1 cellular context compared by ENCODE assay signal in the genomic region with DNA sequence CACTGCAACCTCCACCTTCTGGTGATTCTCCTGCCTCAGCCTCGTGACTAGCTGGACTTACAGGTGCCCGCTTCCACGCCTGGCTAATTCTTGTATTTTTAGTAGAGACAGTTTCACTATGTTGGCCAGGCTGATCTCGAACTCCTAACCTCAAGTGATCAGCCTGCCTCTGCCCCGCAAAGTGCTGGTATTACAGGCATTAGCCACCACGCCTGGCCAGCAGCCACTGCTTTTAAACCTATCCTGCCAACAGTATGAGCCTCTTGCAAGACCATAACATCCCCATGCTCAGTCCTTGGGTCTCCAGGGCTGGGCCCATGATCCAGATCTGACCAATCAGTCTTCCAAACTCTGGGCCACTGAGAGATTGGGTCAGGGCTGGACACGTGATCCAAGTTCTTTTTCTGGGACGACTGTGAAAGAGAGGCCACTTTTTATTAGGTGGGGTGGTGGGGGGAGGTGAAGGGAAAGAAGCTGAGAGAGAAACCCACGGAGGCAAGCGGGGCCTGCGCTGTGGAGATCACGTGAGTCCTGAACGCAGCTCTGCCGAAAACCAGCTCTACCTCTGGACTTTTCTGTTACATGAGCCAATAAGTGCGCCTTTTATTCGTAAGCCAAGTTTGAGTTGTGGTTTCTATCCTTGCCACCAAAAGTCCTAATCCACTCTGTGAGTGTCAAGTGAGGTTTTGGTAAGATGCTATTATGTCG.
TF ChIP-seq lines count a peak whose summit lies in the region.

No MANE protein-coding gene starts in this region.

TF ChIP-seq in K562, 482 proteins besides CTCF, POLR2A, EP300 and RAD21:
- TF ChIP-seq SRSF7 (optimal IDR thresholded peaks at IDR 0.05; ENCODE audit: low read depth, low read length) (no peak), RUNX1 (IDR thresholded peaks at IDR 0.05; ENCODE audit: low read depth) (no peak), PTTG1 (tag; IDR thresholded peaks at IDR 0.05; ENCODE audit: low read depth) (no peak), RAD51 (IDR thresholded peaks at IDR 0.05; ENCODE audit: borderline replicate concordance, low read depth) (peak; percentile 44; the same call in 1 of the 2 replicates), MED1 (CRISPR knock-in tag; IDR thresholded peaks at IDR 0.05; ENCODE audit: borderline replicate concordance) (no peak), E2F5 (CRISPR knock-in tag; IDR thresholded peaks at IDR 0.05) (no peak), FOXJ2 (tag; IDR thresholded peaks at IDR 0.05) (no peak), TCF7L2 (IDR thresholded peaks at IDR 0.05; ENCODE audit: low read depth, low read length) (no peak), NFIC (IDR thresholded peaks at IDR 0.05) (no peak), ZKSCAN1 (IDR thresholded peaks at IDR 0.05; ENCODE audit: low read depth, low read length) (no peak), NR2F6 (CRISPR knock-in tag; IDR thresholded peaks at IDR 0.05) (no peak), PML (IDR thresholded peaks at IDR 0.05; ENCODE audit: low read length) (no peak), IRF2 (CRISPR knock-in tag; IDR thresholded peaks at IDR 0.05) (no peak), DMBX1 (CRISPR knock-in tag; IDR thresholded peaks at IDR 0.05; ENCODE audit: borderline replicate concordance) (no peak), CHCHD3 (CRISPR knock-in tag; IDR thresholded peaks at IDR 0.05) (no peak), BCL6 (CRISPR knock-in tag; IDR thresholded peaks at IDR 0.05) (no peak), RBBP5 (IDR thresholded peaks at IDR 0.05; ENCODE audit: borderline replicate concordance, insufficient read depth, low read length, poor library complexity, severe bottlenecking) (no peak)
- TF ChIP-seq, protein P1, sequence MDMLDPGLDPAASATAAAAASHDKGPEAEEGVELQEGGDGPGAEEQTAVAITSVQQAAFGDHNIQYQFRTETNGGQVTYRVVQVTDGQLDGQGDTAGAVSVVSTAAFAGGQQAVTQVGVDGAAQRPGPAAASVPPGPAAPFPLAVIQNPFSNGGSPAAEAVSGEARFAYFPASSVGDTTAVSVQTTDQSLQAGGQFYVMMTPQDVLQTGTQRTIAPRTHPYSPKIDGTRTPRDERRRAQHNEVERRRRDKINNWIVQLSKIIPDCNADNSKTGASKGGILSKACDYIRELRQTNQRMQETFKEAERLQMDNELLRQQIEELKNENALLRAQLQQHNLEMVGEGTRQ (CRISPR knock-in tag; IDR thresholded peaks at IDR 0.05): peak; percentile 29; the same call in 1 of the 2 replicates
